Comparison of ENCODE assay signal across 7 cellular contexts in genomic region chr19:51986309-51987291, GRCh38. TPM values are rescaled to one million over a fixed set of nuclear protein-coding genes. Genes with fewer than 3 reads are reported as not detected.
A peak's percentile ranks its signal among the peaks of the same experiment; 100 is the strongest.
DNase-seq lines count a peak whose midpoint lies in the region; ATAC-seq and TF ChIP-seq lines count a peak whose summit lies in the region.

ZNF350 (minus strand) TSS chr19:51986840; CDS start chr19:51974360, 12,480 bp downstream.

- no peaks in the 10 kb centered on the region for H3K27me3 ChIP-seq in layer of hippocampus (ENCODE audit: control insufficient read depth, insufficient read depth, low read length)

- DNase-seq in NCI-H446 treated with DMSO at 0.1 percent for 48 hours (lab: John Stamatoyannopoulos, UW) = peak; percentile 83
- peak; percentile 96 for DNase-seq in activated CD4-positive, alpha-beta T cell treated with anti-CD3 and anti-CD28 coated beads, Interleukin-2, amount 10 ng/mL, durations not matched to agents 24 days and 14 days
- peak; percentile 93 for DNase-seq in coronary artery (ENCODE audit: low spot score)
- DNase-seq in stimulated activated CD4-positive, alpha-beta T cell treated with anti-CD3 and anti-CD28 coated beads, Interleukin-1b, Interleukin-23, amount 100 ng/mL, for 4 hours (ENCODE audit: low read depth in 2 of 2) = peak; percentile 65 to 80

- H3K27ac ChIP-seq in coronary artery (peak within 1 kb of the TSS; percentile 85 to 87), layer of hippocampus (ENCODE audit: low read depth, low read length) (peak within 1 kb of the TSS; percentile 31)

- no peak for TF ChIP-seq CTCF in coronary artery (IDR thresholded peaks at IDR 0.05)

- H3K27me3 Mint-ChIP-seq in activated CD4-positive, alpha-beta T cell treated with anti-CD3 and anti-CD28 coated beads, Interleukin-2, amount 10 ng/mL, durations not matched to agents 24 days and 14 days = no peaks in the 10 kb centered on the region

- peak within 1 kb of the TSS; percentile 92 for H3K27ac Mint-ChIP-seq in activated CD4-positive, alpha-beta T cell treated with anti-CD3 and anti-CD28 coated beads, Interleukin-2, amount 10 ng/mL, durations not matched to agents 24 days and 14 days

- peak; percentile 91 for ATAC-seq in GM18517 (IDR thresholded peaks at IDR 0.05; ENCODE audit: unreplicated experiment)
- ATAC-seq in HG03103 (IDR thresholded peaks at IDR 0.05; ENCODE audit: low read depth, unreplicated experiment) = peak; percentile 76

- H3K9me3 Mint-ChIP-seq in activated CD4-positive, alpha-beta T cell treated with anti-CD3 and anti-CD28 coated beads, Interleukin-2, amount 10 ng/mL, durations not matched to agents 24 days and 14 days = peaks cover 30% of the 10 kb centered on the region

- peak within 1 kb of the TSS; percentile 93 for H3K4me3 ChIP-seq in coronary artery

- peaks cover 52% of the 10 kb centered on the region for H3K36me3 Mint-ChIP-seq in activated CD4-positive, alpha-beta T cell treated with anti-CD3 and anti-CD28 coated beads, Interleukin-2, amount 10 ng/mL, durations not matched to agents 24 days and 14 days (ENCODE audit: low read depth)

- intact Hi-C loops in activated CD4-positive, alpha-beta T cell treated with anti-CD3 and anti-CD28 coated beads, Interleukin-2, amount 10 ng/mL, durations not matched to agents 24 days and 14 days (cut with micrococcal nuclease) = loop anchor here (1.0 to 2.0 kb wide), 5 partner anchors 22 to 82 kb away; partner anchors contain the start of genes ZNF432, ZNF613, ZNF614 and ZNF615

- H3K4me3 Mint-ChIP-seq in activated CD4-positive, alpha-beta T cell treated with anti-CD3 and anti-CD28 coated beads, Interleukin-2, amount 10 ng/mL, durations not matched to agents 24 days and 14 days = peak within 1 kb of the TSS; percentile 91

- peaks cover 8% of the 10 kb centered on the region for H3K4me1 Mint-ChIP-seq in activated CD4-positive, alpha-beta T cell treated with anti-CD3 and anti-CD28 coated beads, Interleukin-2, amount 10 ng/mL, durations not matched to agents 24 days and 14 days

RNA-seq across cellular contexts. Expression of gene ZNF350, which starts in this region (rescaled TPM):
- 7.4 and 8.4 TPM in 2 replicates for total RNA-seq in activated CD4-positive, alpha-beta T cell treated with anti-CD3 and anti-CD28 coated beads, Interleukin-2, amount 10 ng/mL, durations not matched to agents 24 days and 14 days

Comparison
In these comparisons a context has a peak if more than half of its experiments do, and no peak if none do; other contexts are left out.
1. Peak in every context shown above with its lines: DNase-seq, ATAC-seq, H3K4me3 ChIP-seq and H3K27ac ChIP-seq.